In the genomic region with DNA sequence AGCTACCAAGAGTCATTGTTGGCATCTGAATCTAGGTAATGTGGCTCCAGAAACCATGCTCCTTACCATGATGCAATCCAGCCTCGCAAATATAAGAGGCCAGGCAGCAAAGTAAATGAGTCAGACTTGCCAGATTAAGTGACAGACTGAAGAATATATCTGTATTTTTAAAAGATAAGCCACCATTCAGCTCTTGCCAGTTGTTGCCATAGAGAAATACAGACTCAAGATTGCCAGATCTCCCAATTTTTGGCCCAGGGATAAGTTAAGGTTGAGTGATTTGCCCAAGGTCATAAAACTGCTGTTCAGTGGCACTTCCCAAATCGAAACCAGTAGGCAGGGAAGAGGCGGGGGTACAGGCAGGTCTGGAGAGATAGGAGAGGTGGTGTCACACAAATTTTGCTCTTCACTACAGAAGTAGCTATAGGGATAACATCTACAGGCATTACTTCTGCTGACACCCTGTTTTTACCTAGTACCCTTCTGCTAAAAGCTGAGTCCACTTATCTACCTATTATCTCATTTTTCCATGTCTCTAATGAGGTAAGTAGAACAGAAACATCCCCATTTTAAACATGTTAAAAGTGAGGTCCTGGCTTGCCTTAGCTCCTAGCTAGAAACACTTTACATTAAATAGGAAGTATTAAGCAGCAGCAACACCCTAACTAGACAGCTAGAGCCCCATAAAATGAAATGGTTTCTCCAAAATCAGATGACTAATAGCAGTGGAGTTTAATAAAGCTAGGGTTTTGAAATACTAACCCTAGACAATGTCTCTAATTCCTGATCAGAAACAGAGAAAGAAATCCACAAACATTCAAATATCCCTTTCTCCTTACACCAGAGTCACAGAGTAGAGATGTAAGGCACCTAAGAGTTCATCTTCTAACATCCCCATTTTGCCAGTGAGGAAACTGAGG, we compare ENCODE assay signal across 1 cellular context.
TF ChIP-seq lines count a peak whose summit lies in the region.

No MANE protein-coding gene starts in this region.

TF ChIP-seq in GM23338, 12 proteins besides CTCF, POLR2A, EP300 and RAD21 (continued from another document):
- TF ChIP-seq, protein P1, sequence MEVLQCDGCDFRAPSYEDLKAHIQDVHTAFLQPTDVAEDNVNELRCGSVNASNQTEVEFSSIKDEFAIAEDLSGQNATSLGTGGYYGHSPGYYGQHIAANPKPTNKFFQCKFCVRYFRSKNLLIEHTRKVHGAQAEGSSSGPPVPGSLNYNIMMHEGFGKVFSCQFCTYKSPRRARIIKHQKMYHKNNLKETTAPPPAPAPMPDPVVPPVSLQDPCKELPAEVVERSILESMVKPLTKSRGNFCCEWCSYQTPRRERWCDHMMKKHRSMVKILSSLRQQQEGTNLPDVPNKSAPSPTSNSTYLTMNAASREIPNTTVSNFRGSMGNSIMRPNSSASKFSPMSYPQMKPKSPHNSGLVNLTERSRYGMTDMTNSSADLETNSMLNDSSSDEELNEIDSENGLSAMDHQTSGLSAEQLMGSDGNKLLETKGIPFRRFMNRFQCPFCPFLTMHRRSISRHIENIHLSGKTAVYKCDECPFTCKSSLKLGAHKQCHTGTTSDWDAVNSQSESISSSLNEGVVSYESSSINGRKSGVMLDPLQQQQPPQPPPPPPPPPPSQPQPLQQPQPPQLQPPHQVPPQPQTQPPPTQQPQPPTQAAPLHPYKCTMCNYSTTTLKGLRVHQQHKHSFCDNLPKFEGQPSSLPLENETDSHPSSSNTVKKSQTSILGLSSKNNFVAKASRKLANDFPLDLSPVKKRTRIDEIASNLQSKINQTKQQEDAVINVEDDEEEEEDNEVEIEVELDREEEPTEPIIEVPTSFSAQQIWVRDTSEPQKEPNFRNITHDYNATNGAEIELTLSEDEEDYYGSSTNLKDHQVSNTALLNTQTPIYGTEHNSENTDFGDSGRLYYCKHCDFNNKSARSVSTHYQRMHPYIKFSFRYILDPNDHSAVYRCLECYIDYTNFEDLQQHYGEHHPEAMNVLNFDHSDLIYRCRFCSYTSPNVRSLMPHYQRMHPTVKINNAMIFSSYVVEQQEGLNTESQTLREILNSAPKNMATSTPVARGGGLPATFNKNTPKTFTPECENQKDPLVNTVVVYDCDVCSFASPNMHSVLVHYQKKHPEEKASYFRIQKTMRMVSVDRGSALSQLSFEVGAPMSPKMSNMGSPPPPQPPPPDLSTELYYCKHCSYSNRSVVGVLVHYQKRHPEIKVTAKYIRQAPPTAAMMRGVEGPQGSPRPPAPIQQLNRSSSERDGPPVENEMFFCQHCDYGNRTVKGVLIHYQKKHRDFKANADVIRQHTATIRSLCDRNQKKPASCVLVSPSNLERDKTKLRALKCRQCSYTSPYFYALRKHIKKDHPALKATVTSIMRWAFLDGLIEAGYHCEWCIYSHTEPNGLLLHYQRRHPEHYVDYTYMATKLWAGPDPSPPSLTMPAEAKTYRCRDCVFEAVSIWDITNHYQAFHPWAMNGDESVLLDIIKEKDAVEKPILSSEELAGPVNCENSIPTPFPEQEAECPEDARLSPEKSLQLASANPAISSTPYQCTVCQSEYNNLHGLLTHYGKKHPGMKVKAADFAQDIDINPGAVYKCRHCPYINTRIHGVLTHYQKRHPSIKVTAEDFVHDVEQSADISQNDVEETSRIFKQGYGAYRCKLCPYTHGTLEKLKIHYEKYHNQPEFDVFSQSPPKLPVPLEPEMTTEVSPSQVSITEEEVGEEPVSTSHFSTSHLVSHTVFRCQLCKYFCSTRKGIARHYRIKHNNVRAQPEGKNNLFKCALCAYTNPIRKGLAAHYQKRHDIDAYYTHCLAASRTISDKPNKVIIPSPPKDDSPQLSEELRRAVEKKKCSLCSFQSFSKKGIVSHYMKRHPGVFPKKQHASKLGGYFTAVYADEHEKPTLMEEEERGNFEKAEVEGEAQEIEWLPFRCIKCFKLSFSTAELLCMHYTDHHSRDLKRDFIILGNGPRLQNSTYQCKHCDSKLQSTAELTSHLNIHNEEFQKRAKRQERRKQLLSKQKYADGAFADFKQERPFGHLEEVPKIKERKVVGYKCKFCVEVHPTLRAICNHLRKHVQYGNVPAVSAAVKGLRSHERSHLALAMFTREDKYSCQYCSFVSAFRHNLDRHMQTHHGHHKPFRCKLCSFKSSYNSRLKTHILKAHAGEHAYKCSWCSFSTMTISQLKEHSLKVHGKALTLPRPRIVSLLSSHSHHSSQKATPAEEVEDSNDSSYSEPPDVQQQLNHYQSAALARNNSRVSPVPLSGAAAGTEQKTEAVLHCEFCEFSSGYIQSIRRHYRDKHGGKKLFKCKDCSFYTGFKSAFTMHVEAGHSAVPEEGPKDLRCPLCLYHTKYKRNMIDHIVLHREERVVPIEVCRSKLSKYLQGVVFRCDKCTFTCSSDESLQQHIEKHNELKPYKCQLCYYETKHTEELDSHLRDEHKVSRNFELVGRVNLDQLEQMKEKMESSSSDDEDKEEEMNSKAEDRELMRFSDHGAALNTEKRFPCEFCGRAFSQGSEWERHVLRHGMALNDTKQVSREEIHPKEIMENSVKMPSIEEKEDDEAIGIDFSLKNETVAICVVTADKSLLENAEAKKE (CRISPR knock-in tag; IDR thresholded peaks at IDR 0.05), result no peak
- TF ChIP-seq NANOG (IDR thresholded peaks at IDR 0.05; ENCODE audit: borderline replicate concordance) (no peak), ZNF114 (CRISPR knock-in tag; IDR thresholded peaks at IDR 0.05) (no peak), EZH2phosphoT487 (IDR thresholded peaks at IDR 0.05; ENCODE audit: unreplicated experiment) (no peak), ZNF331 (CRISPR knock-in tag; IDR thresholded peaks at IDR 0.05; ENCODE audit: low read depth) (no peak), STAT1 (IDR thresholded peaks at IDR 0.05; ENCODE audit: unreplicated experiment) (no peak), CREB1 (CRISPR knock-in tag; IDR thresholded peaks at IDR 0.05; ENCODE audit: low read depth) (no peak), EZH2 (IDR thresholded peaks at IDR 0.05; ENCODE audit: low read depth, unreplicated experiment) (no peak), JUNB (IDR thresholded peaks at IDR 0.05; ENCODE audit: unreplicated experiment) (no peak), POLR2AphosphoS5 (IDR thresholded peaks at IDR 0.05; ENCODE audit: low read depth) (no peak)
- TF ChIP-seq, protein P2, sequence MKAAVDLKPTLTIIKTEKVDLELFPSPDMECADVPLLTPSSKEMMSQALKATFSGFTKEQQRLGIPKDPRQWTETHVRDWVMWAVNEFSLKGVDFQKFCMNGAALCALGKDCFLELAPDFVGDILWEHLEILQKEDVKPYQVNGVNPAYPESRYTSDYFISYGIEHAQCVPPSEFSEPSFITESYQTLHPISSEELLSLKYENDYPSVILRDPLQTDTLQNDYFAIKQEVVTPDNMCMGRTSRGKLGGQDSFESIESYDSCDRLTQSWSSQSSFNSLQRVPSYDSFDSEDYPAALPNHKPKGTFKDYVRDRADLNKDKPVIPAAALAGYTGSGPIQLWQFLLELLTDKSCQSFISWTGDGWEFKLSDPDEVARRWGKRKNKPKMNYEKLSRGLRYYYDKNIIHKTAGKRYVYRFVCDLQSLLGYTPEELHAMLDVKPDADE (IDR thresholded peaks at IDR 0.05), result no peak
